20 cellular contexts compared by ENCODE assay signal in genomic region chr5:158922263-158922592, GRCh38.
"Had no signal": no experiment of that assay in that cellular context is flagged by ENCODE, and none has a peak within 500 bp of the region (broad histone marks: within the 10 kb centered on the region; RNA-seq: fewer than 3 reads in every experiment).

No MANE protein-coding gene starts in this region.

- ATAC-seq: heart left ventricle; left colon; left ventricle myocardium superior; pancreas; right cardiac atrium; stimulated activated naive CD8-positive, alpha-beta T cell treated with anti-CD3 and anti-CD28 coated beads, Interleukin-15, Interleukin-2, amounts not matched to agents 100 U/mL and 50 U/mL, for 24 hours had no signal

- H3K27me3 Mint-ChIP-seq: naive B cell had no signal

- H3K4me3 ChIP-seq: heart left ventricle, lung, pancreas, tibial artery, upper lobe of left lung, uterus had no signal

- H3K27ac Mint-ChIP-seq: nephron, progenitor cell of endocrine pancreas had no signal

- H3K9me3 Mint-ChIP-seq: nephron had no signal

- H3K27me3 ChIP-seq: heart left ventricle, pancreas, tibial artery, upper lobe of left lung, uterus had no signal

- DNase-seq: effector CD4-positive, alpha-beta T cell; foreskin melanocyte; heart left ventricle; hippocampal formation; left colon; left ventricle myocardium superior; mesendoderm; naive B cell; occipital lobe; pancreas; right cardiac atrium; small intestine; stimulated activated CD4-positive, alpha-beta T cell treated with anti-CD3 and anti-CD28 coated beads, Interleukin-12 subunit alpha, Interleukin-12 subunit beta, amount 100 ng/mL, for 4 hours; stimulated activated naive CD8-positive, alpha-beta T cell treated with anti-CD3 and anti-CD28 coated beads, Interleukin-15, Interleukin-2, amounts not matched to agents 100 U/mL and 50 U/mL, for 24 hours; tibial artery; upper lobe of left lung; uterus had no signal

- H3K4me1 ChIP-seq: pancreas, upper lobe of left lung had no signal

- H3K9me3 ChIP-seq: heart left ventricle, pancreas, tibial artery, upper lobe of left lung, uterus had no signal

- H3K36me3 ChIP-seq: heart left ventricle, pancreas, upper lobe of left lung, uterus had no signal

- H3K27ac ChIP-seq: heart left ventricle, pancreas, tibial artery, upper lobe of left lung, uterus had no signal

- H3K4me3 Mint-ChIP-seq: naive B cell, nephron had no signal
